1 cellular context compared by ENCODE assay signal in genomic region chr2:234670052-234670451, GRCh38.
TF ChIP-seq lines count a peak whose summit lies in the region.

No MANE protein-coding gene starts in this region.

TF ChIP-seq in endothelial cell of umbilical vein, 7 proteins besides CTCF, POLR2A, EP300 and RAD21:
- TF ChIP-seq POLR2AphosphoS5 (IDR thresholded peaks at IDR 0.05; ENCODE audit: insufficient read depth, low read depth, low read length): no peak
- peak; percentile 17 for TF ChIP-seq GATA2 (IDR thresholded peaks at IDR 0.05; ENCODE audit: insufficient read depth, insufficient read length, low read depth, low read length)
- peak; percentile 14 for TF ChIP-seq FOS (IDR thresholded peaks at IDR 0.05; ENCODE audit: borderline replicate concordance, insufficient read depth, low read length)
- TF ChIP-seq, protein P1, sequence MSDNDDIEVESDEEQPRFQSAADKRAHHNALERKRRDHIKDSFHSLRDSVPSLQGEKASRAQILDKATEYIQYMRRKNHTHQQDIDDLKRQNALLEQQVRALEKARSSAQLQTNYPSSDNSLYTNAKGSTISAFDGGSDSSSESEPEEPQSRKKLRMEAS (IDR thresholded peaks at IDR 0.05; ENCODE audit: insufficient read depth, insufficient read length): no peak
- TF ChIP-seq EZH2 (IDR thresholded peaks at IDR 0.05; ENCODE audit: borderline replicate concordance, low read depth, low read length, severe bottlenecking): no peak
- TF ChIP-seq MYC (IDR thresholded peaks at IDR 0.05; ENCODE audit: low read depth, low read length): no peak
- TF ChIP-seq JUN (IDR thresholded peaks at IDR 0.05; ENCODE audit: borderline replicate concordance, insufficient read depth, insufficient read length, low read depth): no peak
